1 cellular context compared by ENCODE assay signal in the genomic region with DNA sequence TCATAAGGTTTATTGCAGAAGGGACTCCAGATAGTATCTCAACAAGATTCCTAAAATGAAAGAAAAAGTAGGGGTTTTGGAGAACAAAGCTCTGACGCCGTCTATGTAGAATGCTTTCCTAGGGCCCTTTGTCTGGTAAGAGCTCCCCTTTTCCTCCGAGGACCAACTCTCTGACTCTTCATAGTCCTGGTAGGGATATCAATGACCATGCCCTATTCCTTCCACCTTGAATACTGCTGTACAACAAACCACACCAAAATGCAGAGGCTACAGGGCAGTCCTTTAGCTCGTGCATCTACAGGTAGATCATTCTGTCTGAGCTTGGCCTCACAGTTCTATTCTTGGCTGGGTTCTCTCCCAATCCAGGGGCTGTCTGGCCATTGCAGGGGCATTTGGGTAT.
TF ChIP-seq lines count a peak whose summit lies in the region.

No MANE protein-coding gene starts in this region.

TF ChIP-seq in HepG2, 621 proteins besides CTCF, POLR2A, EP300 and RAD21 (continued from another document):
- TF ChIP-seq, protein P1, sequence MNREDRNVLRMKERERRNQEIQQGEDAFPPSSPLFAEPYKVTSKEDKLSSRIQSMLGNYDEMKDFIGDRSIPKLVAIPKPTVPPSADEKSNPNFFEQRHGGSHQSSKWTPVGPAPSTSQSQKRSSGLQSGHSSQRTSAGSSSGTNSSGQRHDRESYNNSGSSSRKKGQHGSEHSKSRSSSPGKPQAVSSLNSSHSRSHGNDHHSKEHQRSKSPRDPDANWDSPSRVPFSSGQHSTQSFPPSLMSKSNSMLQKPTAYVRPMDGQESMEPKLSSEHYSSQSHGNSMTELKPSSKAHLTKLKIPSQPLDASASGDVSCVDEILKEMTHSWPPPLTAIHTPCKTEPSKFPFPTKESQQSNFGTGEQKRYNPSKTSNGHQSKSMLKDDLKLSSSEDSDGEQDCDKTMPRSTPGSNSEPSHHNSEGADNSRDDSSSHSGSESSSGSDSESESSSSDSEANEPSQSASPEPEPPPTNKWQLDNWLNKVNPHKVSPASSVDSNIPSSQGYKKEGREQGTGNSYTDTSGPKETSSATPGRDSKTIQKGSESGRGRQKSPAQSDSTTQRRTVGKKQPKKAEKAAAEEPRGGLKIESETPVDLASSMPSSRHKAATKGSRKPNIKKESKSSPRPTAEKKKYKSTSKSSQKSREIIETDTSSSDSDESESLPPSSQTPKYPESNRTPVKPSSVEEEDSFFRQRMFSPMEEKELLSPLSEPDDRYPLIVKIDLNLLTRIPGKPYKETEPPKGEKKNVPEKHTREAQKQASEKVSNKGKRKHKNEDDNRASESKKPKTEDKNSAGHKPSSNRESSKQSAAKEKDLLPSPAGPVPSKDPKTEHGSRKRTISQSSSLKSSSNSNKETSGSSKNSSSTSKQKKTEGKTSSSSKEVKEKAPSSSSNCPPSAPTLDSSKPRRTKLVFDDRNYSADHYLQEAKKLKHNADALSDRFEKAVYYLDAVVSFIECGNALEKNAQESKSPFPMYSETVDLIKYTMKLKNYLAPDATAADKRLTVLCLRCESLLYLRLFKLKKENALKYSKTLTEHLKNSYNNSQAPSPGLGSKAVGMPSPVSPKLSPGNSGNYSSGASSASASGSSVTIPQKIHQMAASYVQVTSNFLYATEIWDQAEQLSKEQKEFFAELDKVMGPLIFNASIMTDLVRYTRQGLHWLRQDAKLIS (CRISPR knock-in tag; IDR thresholded peaks at IDR 0.05), result no peak
- TF ChIP-seq ZNF772 (CRISPR knock-in tag; IDR thresholded peaks at IDR 0.05) (no peak), PAF1 (CRISPR knock-in tag; IDR thresholded peaks at IDR 0.05) (no peak), SCMH1 (CRISPR knock-in tag; IDR thresholded peaks at IDR 0.05; ENCODE audit: borderline replicate concordance) (no peak)
- TF ChIP-seq, protein P2, sequence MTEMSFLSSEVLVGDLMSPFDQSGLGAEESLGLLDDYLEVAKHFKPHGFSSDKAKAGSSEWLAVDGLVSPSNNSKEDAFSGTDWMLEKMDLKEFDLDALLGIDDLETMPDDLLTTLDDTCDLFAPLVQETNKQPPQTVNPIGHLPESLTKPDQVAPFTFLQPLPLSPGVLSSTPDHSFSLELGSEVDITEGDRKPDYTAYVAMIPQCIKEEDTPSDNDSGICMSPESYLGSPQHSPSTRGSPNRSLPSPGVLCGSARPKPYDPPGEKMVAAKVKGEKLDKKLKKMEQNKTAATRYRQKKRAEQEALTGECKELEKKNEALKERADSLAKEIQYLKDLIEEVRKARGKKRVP (CRISPR knock-in tag; IDR thresholded peaks at IDR 0.05), result no peak
